Comparison of ENCODE assay signal across 1 cellular context in the genomic region with DNA sequence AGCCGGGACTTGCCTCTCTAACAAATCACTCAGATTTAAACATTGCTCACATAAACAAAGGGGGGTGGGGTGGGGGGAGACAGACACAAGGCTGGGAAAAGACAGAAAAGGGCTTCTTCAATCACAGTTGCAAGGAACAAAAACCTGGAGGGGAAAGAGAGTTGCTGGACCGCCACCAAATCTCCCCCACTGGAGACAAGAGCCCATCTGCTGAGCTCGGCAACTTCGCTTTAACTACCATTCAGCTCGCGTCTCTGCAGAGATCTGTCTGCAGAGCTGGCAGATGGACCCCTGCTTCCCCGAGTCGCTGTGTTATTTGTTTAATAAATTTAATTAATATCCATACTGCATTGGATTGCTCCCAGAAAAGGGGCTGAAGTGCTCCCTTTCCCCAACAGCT.
TF ChIP-seq lines count a peak whose summit lies in the region.

No MANE protein-coding gene starts in this region.

TF ChIP-seq in GM23338, 12 proteins besides CTCF, POLR2A, EP300 and RAD21 (continued from another document):
- TF ChIP-seq, protein P1, sequence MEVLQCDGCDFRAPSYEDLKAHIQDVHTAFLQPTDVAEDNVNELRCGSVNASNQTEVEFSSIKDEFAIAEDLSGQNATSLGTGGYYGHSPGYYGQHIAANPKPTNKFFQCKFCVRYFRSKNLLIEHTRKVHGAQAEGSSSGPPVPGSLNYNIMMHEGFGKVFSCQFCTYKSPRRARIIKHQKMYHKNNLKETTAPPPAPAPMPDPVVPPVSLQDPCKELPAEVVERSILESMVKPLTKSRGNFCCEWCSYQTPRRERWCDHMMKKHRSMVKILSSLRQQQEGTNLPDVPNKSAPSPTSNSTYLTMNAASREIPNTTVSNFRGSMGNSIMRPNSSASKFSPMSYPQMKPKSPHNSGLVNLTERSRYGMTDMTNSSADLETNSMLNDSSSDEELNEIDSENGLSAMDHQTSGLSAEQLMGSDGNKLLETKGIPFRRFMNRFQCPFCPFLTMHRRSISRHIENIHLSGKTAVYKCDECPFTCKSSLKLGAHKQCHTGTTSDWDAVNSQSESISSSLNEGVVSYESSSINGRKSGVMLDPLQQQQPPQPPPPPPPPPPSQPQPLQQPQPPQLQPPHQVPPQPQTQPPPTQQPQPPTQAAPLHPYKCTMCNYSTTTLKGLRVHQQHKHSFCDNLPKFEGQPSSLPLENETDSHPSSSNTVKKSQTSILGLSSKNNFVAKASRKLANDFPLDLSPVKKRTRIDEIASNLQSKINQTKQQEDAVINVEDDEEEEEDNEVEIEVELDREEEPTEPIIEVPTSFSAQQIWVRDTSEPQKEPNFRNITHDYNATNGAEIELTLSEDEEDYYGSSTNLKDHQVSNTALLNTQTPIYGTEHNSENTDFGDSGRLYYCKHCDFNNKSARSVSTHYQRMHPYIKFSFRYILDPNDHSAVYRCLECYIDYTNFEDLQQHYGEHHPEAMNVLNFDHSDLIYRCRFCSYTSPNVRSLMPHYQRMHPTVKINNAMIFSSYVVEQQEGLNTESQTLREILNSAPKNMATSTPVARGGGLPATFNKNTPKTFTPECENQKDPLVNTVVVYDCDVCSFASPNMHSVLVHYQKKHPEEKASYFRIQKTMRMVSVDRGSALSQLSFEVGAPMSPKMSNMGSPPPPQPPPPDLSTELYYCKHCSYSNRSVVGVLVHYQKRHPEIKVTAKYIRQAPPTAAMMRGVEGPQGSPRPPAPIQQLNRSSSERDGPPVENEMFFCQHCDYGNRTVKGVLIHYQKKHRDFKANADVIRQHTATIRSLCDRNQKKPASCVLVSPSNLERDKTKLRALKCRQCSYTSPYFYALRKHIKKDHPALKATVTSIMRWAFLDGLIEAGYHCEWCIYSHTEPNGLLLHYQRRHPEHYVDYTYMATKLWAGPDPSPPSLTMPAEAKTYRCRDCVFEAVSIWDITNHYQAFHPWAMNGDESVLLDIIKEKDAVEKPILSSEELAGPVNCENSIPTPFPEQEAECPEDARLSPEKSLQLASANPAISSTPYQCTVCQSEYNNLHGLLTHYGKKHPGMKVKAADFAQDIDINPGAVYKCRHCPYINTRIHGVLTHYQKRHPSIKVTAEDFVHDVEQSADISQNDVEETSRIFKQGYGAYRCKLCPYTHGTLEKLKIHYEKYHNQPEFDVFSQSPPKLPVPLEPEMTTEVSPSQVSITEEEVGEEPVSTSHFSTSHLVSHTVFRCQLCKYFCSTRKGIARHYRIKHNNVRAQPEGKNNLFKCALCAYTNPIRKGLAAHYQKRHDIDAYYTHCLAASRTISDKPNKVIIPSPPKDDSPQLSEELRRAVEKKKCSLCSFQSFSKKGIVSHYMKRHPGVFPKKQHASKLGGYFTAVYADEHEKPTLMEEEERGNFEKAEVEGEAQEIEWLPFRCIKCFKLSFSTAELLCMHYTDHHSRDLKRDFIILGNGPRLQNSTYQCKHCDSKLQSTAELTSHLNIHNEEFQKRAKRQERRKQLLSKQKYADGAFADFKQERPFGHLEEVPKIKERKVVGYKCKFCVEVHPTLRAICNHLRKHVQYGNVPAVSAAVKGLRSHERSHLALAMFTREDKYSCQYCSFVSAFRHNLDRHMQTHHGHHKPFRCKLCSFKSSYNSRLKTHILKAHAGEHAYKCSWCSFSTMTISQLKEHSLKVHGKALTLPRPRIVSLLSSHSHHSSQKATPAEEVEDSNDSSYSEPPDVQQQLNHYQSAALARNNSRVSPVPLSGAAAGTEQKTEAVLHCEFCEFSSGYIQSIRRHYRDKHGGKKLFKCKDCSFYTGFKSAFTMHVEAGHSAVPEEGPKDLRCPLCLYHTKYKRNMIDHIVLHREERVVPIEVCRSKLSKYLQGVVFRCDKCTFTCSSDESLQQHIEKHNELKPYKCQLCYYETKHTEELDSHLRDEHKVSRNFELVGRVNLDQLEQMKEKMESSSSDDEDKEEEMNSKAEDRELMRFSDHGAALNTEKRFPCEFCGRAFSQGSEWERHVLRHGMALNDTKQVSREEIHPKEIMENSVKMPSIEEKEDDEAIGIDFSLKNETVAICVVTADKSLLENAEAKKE (CRISPR knock-in tag; IDR thresholded peaks at IDR 0.05): no peak
- TF ChIP-seq, protein P2, sequence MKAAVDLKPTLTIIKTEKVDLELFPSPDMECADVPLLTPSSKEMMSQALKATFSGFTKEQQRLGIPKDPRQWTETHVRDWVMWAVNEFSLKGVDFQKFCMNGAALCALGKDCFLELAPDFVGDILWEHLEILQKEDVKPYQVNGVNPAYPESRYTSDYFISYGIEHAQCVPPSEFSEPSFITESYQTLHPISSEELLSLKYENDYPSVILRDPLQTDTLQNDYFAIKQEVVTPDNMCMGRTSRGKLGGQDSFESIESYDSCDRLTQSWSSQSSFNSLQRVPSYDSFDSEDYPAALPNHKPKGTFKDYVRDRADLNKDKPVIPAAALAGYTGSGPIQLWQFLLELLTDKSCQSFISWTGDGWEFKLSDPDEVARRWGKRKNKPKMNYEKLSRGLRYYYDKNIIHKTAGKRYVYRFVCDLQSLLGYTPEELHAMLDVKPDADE (IDR thresholded peaks at IDR 0.05): no peak
- no peak for TF ChIP-seq ZNF114 (CRISPR knock-in tag; IDR thresholded peaks at IDR 0.05)
- TF ChIP-seq, protein P3, sequence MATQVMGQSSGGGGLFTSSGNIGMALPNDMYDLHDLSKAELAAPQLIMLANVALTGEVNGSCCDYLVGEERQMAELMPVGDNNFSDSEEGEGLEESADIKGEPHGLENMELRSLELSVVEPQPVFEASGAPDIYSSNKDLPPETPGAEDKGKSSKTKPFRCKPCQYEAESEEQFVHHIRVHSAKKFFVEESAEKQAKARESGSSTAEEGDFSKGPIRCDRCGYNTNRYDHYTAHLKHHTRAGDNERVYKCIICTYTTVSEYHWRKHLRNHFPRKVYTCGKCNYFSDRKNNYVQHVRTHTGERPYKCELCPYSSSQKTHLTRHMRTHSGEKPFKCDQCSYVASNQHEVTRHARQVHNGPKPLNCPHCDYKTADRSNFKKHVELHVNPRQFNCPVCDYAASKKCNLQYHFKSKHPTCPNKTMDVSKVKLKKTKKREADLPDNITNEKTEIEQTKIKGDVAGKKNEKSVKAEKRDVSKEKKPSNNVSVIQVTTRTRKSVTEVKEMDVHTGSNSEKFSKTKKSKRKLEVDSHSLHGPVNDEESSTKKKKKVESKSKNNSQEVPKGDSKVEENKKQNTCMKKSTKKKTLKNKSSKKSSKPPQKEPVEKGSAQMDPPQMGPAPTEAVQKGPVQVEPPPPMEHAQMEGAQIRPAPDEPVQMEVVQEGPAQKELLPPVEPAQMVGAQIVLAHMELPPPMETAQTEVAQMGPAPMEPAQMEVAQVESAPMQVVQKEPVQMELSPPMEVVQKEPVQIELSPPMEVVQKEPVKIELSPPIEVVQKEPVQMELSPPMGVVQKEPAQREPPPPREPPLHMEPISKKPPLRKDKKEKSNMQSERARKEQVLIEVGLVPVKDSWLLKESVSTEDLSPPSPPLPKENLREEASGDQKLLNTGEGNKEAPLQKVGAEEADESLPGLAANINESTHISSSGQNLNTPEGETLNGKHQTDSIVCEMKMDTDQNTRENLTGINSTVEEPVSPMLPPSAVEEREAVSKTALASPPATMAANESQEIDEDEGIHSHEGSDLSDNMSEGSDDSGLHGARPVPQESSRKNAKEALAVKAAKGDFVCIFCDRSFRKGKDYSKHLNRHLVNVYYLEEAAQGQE (IDR thresholded peaks at IDR 0.05; ENCODE audit: unreplicated experiment): no peak
TF ChIP-seq in GM23338: peak in this region for 0.
